In genomic region chr20:48898210-48898609, GRCh38 we compare ENCODE assay signal across 18 cellular contexts. TPM values are rescaled to one million over a fixed set of nuclear protein-coding genes. Genes with fewer than 3 reads are reported as not detected.
DNase-seq lines count a peak whose midpoint lies in the region; ATAC-seq and TF ChIP-seq lines count a peak whose summit lies in the region.
"Had no signal": no experiment of that assay in that cellular context is flagged by ENCODE, and none has a peak within 500 bp of the region (broad histone marks: within the 10 kb centered on the region; RNA-seq: fewer than 3 reads in every experiment).

No MANE protein-coding gene starts in this region.

- no peaks in the 10 kb centered on the region for H4K20me1 ChIP-seq in GM23248 (ENCODE audit: insufficient read depth)

- H3K4me1 ChIP-seq in GM23248 (ENCODE audit: insufficient read depth) (peaks cover 13% of the 10 kb centered on the region), RWPE2 (ENCODE audit: insufficient read depth, poor library complexity, severe bottlenecking) (peaks cover 12% of the 10 kb centered on the region)
- H3K4me1 ChIP-seq: stomach had no signal

- WGBS in GM23248 (ENCODE audit: low coverage in 1 of 2, low lambda C conversion rate in 2 of 2, missing lambda C conversion rate in 2 of 2), 2 experiments = 66 to 70% methylated on average over 10 of the region's 10 CpGs

- H3K9ac ChIP-seq in GM23248 = no peak overlapping the region

- ATAC-seq in RWPE2 (ENCODE audit: low read depth) (no peak), sciatic nerve (no peak), HG03565 (IDR thresholded peaks at IDR 0.05; ENCODE audit: unreplicated experiment) (no peak), HG02981 (IDR thresholded peaks at IDR 0.05; ENCODE audit: unreplicated experiment) (no peak)
- ATAC-seq: GM12878, mucosa of descending colon had no signal

- H3K9me2 ChIP-seq in GM23248 (ENCODE audit: insufficient read depth) = no peaks in the 10 kb centered on the region

- no peaks in the 10 kb centered on the region for H3K36me3 ChIP-seq in GM23248 (ENCODE audit: low read depth)
- no peaks in the 10 kb centered on the region for H3K36me3 ChIP-seq in RWPE2 (ENCODE audit: low read depth)
- H3K36me3 ChIP-seq: stomach, WERI-Rb-1 had no signal

- no peak overlapping the region for H2AFZ ChIP-seq in GM23248

- H3F3A ChIP-seq in GM23248 (ENCODE audit: insufficient read depth) = peaks cover 7% of the 10 kb centered on the region; the same call in 1 of the 2 replicates

- peak; percentile 13 for DNase-seq in GM23248
- peak; percentile 64 for DNase-seq in RWPE2 (ENCODE audit: low spot score)
- peak; percentile 45 for DNase-seq in epithelial cell of proximal tubule (ENCODE audit: low read depth)
- peak; percentile 17 for DNase-seq in sciatic nerve (ENCODE audit: low spot score)
- DNase-seq in activated effector memory CD4-positive, alpha-beta T cell treated with Interleukin-2 at 50 U/mL for 16 hours = no peak
- no peak for DNase-seq in DMS153 (lab: John Stamatoyannopoulos, UW)
- DNase-seq: activated CD8-positive, alpha-beta memory T cell treated with anti-CD3 and anti-CD28 coated beads for 24 hours; activated naive CD4-positive, alpha-beta T cell treated with anti-CD3 and anti-CD28 coated beads, Interleukin-2, amount 50 U/mL, for 16 hours; caudate nucleus; mucosa of descending colon; NCI-H1694; NCI-H446; small intestine; stomach; WERI-Rb-1 had no signal

- intact Hi-C loops in sciatic nerve (cut with DNase I) = no loop called here

- TF ChIP-seq CTCF in RWPE2 (IDR thresholded peaks at IDR 0.05; ENCODE audit: poor library complexity, severe bottlenecking) = no peak
- no peak for TF ChIP-seq CTCF in epithelial cell of proximal tubule (conservative IDR thresholded peaks at IDR 0.05; ENCODE audit: low read depth, low read length)

- H3K27ac ChIP-seq in GM23248 (no peak overlapping the region), RWPE2 (ENCODE audit: poor library complexity, severe bottlenecking) (peak overlapping the region; percentile 38)
- H3K27ac ChIP-seq: stomach, WERI-Rb-1 had no signal

- in situ Hi-C loops in GM23248 (cut with MboI) = no loop called here

- no peak overlapping the region for H3K4me2 ChIP-seq in GM23248 (ENCODE audit: unreplicated experiment)

- H3K27me3 ChIP-seq in GM23248 (replicated peaks; ENCODE audit: insufficient read depth) (peaks cover 10% of the 10 kb centered on the region; the same call in 1 of the 2 replicates), RWPE2 (ENCODE audit: insufficient read depth, poor library complexity, severe bottlenecking) (no peaks in the 10 kb centered on the region)

- H3K9me3 ChIP-seq in GM23248 (ENCODE audit: low read depth) (no peaks in the 10 kb centered on the region), RWPE2 (ENCODE audit: severe bottlenecking) (no peaks in the 10 kb centered on the region)
- H3K9me3 ChIP-seq: mucosa of descending colon had no signal

- no peaks in the 10 kb centered on the region for H3K79me2 ChIP-seq in GM23248 (ENCODE audit: insufficient read depth)

- no peak overlapping the region for H3K4me3 ChIP-seq in GM23248
- no peak overlapping the region for H3K4me3 ChIP-seq in RWPE2 (ENCODE audit: severe bottlenecking)
- H3K4me3 ChIP-seq in epithelial cell of proximal tubule (ENCODE audit: low read depth, low read length) = no peak overlapping the region
- H3K4me3 ChIP-seq: GM12878, mucosa of descending colon, stomach had no signal

RNA-seq across cellular contexts. Expression of gene ARFGEF2, which starts 23.3 kb away (rescaled TPM):
- 30.6 and 31.1 TPM in 2 replicates for total RNA-seq in GM23248 (2014; rRNA removed; shearing (Covaris generic))
- polyA plus RNA-seq in GM23248 (2016; fragmentation: Nextera tagmentation; extraction: Ambion mirVana) = 7.0 TPM in 2 replicates
- total RNA-seq in epithelial cell of proximal tubule = 19.0 and 20.5 TPM in 2 replicates
- total RNA-seq in sciatic nerve = 26.5 TPM

Comparison
In these comparisons a context has a peak if more than half of its experiments do, and no peak if none do; other contexts are left out.
1. DNase-seq: peak in GM23248 (single experiment), RWPE2 (single experiment), epithelial cell of proximal tubule (single experiment) and sciatic nerve (single experiment); none in activated effector memory CD4-positive, alpha-beta T cell treated with Interleukin-2 at 50 U/mL for 16 hours (single experiment) and DMS153 (single experiment).